ENCODE assay signal across 16 cellular contexts in genomic region chr7:137862964-137863363, GRCh38. TPM values are rescaled to one million over a fixed set of nuclear protein-coding genes. Genes with fewer than 3 reads are reported as not detected.
DNase-seq lines count a peak whose midpoint lies in the region; ATAC-seq and TF ChIP-seq lines count a peak whose summit lies in the region.
"Had no signal": no experiment of that assay in that cellular context is flagged by ENCODE, and none has a peak within 500 bp of the region (broad histone marks: within the 10 kb centered on the region; RNA-seq: fewer than 3 reads in every experiment).

No MANE protein-coding gene starts in this region.

- no peak overlapping the region for H2AK5ac ChIP-seq in IMR-90 (ENCODE audit: low read depth, low read length)

- no peak overlapping the region for H3K9ac ChIP-seq in IMR-90 (ENCODE audit: low read depth, low read length)

- H2BK20ac ChIP-seq in IMR-90 (ENCODE audit: low read depth, low read length): no peak overlapping the region

- no peak overlapping the region for H2AFZ ChIP-seq in IMR-90 (replicated peaks; ENCODE audit: low read length, poor library complexity)

- H4K5ac ChIP-seq in IMR-90 (ENCODE audit: low read depth, low read length): no peak overlapping the region

- H4K20me1 ChIP-seq in IMR-90 (ENCODE audit: insufficient read depth, low read length): no peaks in the 10 kb centered on the region

- DNase-seq in IMR-90 (no peak), left ventricle myocardium inferior (no peak), osteocyte (ENCODE audit: extremely low spot score, unreplicated experiment) (no peak), glomerular visceral epithelial cell (ENCODE audit: extremely low spot score) (no peak), D341Med (ENCODE audit: low spot score) (no peak)
- DNase-seq in stimulated activated naive B cell treated with anti-CD40 and anti-IgM and Interleukin-4, amounts not matched to agents 10 μg/mL and 1 μg/mL and 100 μg/mL, for 72 hours: no peak
- DNase-seq: ACHN; Caco-2; CD4-positive, alpha-beta T cell; DMS153; DMS79; GDM1; H9 had no signal

- no CpG with 5 or more reads among the region's 2 CpGs for WGBS in IMR-90 (ENCODE audit: extremely low coverage in 2 of 2, insufficient read length in 1 of 2), 2 experiments

- no peak overlapping the region for H2BK15ac ChIP-seq in IMR-90 (ENCODE audit: low read depth, low read length)

- intact Hi-C loops in IMR-90 (cut with micrococcal nuclease) (no loop called here), left ventricle myocardium inferior (cut with micrococcal nuclease) (no loop called here)

- H3K9me3 Mint-ChIP-seq in osteocyte (ENCODE audit: unreplicated experiment): peaks cover 14% of the 10 kb centered on the region
- peaks cover 10 to 17% of the 10 kb centered on the region in 2 donors for H3K9me3 Mint-ChIP-seq in stimulated activated naive B cell treated with anti-CD40 and anti-IgM and Interleukin-4, amounts not matched to agents 10 μg/mL and 1 μg/mL and 100 μg/mL, for 72 hours

- no peaks in the 10 kb centered on the region for H3K27me3 ChIP-seq in IMR-90 (ENCODE audit: control insufficient read depth, insufficient read depth, low read length)
- H3K27me3 ChIP-seq in left ventricle myocardium inferior (ENCODE audit: low read depth): no peaks in the 10 kb centered on the region

- H2AK9ac ChIP-seq in IMR-90 (replicated peaks; ENCODE audit: low read depth, low read length, poor library complexity): no peak overlapping the region

- no peak overlapping the region for H3K27ac ChIP-seq in HEK293 (ENCODE audit: extremely low read depth, low read depth, low read length)
- H3K27ac ChIP-seq in IMR-90 (ENCODE audit: insufficient read depth, low read length): no peak overlapping the region
- H3K27ac ChIP-seq in left ventricle myocardium inferior (replicated peaks): peak overlapping the region; percentile 51
- H3K27ac ChIP-seq: C4-2B had no signal

- TF ChIP-seq POLR2A in IMR-90 (IDR thresholded peaks at IDR 0.05; ENCODE audit: low read depth, low read length): no peak

- H3K23ac ChIP-seq in IMR-90 (ENCODE audit: low read depth, low read length): peak overlapping the region; percentile 25; the same call in 1 of the 2 replicates

- H3K36me3 ChIP-seq in HEK293 (ENCODE audit: control insufficient read depth in 2 of 2, insufficient read depth in 1 of 2, low read length in 2 of 2) (peaks cover 0 to 33% of the 10 kb centered on the region in 2 experiments; a peak in 1 of 3 replicates), IMR-90 (ENCODE audit: control insufficient read depth, insufficient read depth, low read length) (peaks cover 21% of the 10 kb centered on the region), left ventricle myocardium inferior (peaks cover 39% of the 10 kb centered on the region)

- H2BK5ac ChIP-seq in IMR-90 (ENCODE audit: low read depth, low read length, poor library complexity, severe bottlenecking): no peak overlapping the region

- H3K4me2 ChIP-seq in IMR-90 (ENCODE audit: low read depth, low read length): no peak overlapping the region

- no peaks in the 10 kb centered on the region for H3K9me3 ChIP-seq in HEK293 (ENCODE audit: control insufficient read depth, insufficient read depth, low read depth, low read length)
- H3K9me3 ChIP-seq in IMR-90 (ENCODE audit: control insufficient read depth, insufficient read depth, low read length): no peaks in the 10 kb centered on the region
- peaks cover 10% of the 10 kb centered on the region for H3K9me3 ChIP-seq in left ventricle myocardium inferior (replicated peaks)

- H3K4me1 ChIP-seq in HEK293 (ENCODE audit: control insufficient read depth, insufficient read depth, low read length) (no peaks in the 10 kb centered on the region), IMR-90 (ENCODE audit: control insufficient read depth, insufficient read depth, low read length) (no peaks in the 10 kb centered on the region), left ventricle myocardium inferior (peaks cover 28% of the 10 kb centered on the region)
- H3K4me1 ChIP-seq: Caco-2 had no signal

- no peak overlapping the region for H3K4me3 Mint-ChIP-seq in osteocyte (ENCODE audit: unreplicated experiment)
- no peak overlapping the region for H3K4me3 Mint-ChIP-seq in stimulated activated naive B cell treated with anti-CD40 and anti-IgM and Interleukin-4, amounts not matched to agents 10 μg/mL and 1 μg/mL and 100 μg/mL, for 72 hours
- H3K4me3 Mint-ChIP-seq: CD4-positive, alpha-beta T cell; H9 had no signal

- TF ChIP-seq CTCF in HEK293 (tag by site-specific recombination; IDR thresholded peaks at IDR 0.05): no peak
- no peak for TF ChIP-seq CTCF in IMR-90 (conservative IDR thresholded peaks at IDR 0.05; ENCODE audit: low read depth, low read length)
- no peak for TF ChIP-seq CTCF in left ventricle myocardium inferior (IDR thresholded peaks at IDR 0.05; ENCODE audit: borderline replicate concordance)
- TF ChIP-seq CTCF in osteocyte (IDR thresholded peaks at IDR 0.05): no peak

- H3K4me1 Mint-ChIP-seq in osteocyte (ENCODE audit: unreplicated experiment): peaks cover 3% of the 10 kb centered on the region
- no peaks in the 10 kb centered on the region for H3K4me1 Mint-ChIP-seq in stimulated activated naive B cell treated with anti-CD40 and anti-IgM and Interleukin-4, amounts not matched to agents 10 μg/mL and 1 μg/mL and 100 μg/mL, for 72 hours

- no peak overlapping the region for H3K18ac ChIP-seq in IMR-90 (ENCODE audit: low read depth, low read length)

- ATAC-seq in IMR-90 (ENCODE audit: low read depth): no peak
- ATAC-seq in stimulated activated naive B cell treated with anti-CD40 and anti-IgM and Interleukin-4, amounts not matched to agents 10 μg/mL and 1 μg/mL and 100 μg/mL, for 72 hours (replicated peaks): no peak
- no peak for ATAC-seq in GM18511 (IDR thresholded peaks at IDR 0.05; ENCODE audit: unreplicated experiment)

- no peak for TF ChIP-seq RAD21 in IMR-90 (IDR thresholded peaks at IDR 0.05; ENCODE audit: low read length)

- peaks cover 8% of the 10 kb centered on the region; the same call in 1 of the 2 replicates for H3K9me1 ChIP-seq in IMR-90 (ENCODE audit: insufficient read depth, low read length)

- in situ Hi-C loops in IMR-90 (cut with MboI; ENCODE audit: low sequenced_read_pairs): no loop called here

- no peak overlapping the region for H3K4me3 ChIP-seq in HEK293 (ENCODE audit: low read depth, low read length)
- H3K4me3 ChIP-seq in IMR-90 (ENCODE audit: insufficient read depth, low read depth, low read length): no peak overlapping the region
- no peak overlapping the region for H3K4me3 ChIP-seq in left ventricle myocardium inferior

- no peak overlapping the region for H2BK120ac ChIP-seq in IMR-90 (ENCODE audit: low read depth, low read length)

- peaks cover 7 to 18% of the 10 kb centered on the region in 2 experiments; a peak in 1 of 4 replicates for H3K79me1 ChIP-seq in IMR-90 (ENCODE audit: low read depth in 1 of 2, low read length in 2 of 2)

- H4K91ac ChIP-seq in IMR-90 (ENCODE audit: insufficient read depth, low read depth, low read length): no peak overlapping the region

- no peak overlapping the region for H3K14ac ChIP-seq in IMR-90 (replicated peaks; ENCODE audit: low read depth, low read length)

- no peaks in the 10 kb centered on the region for H3K27me3 Mint-ChIP-seq in osteocyte (ENCODE audit: unreplicated experiment)
- H3K27me3 Mint-ChIP-seq in stimulated activated naive B cell treated with anti-CD40 and anti-IgM and Interleukin-4, amounts not matched to agents 10 μg/mL and 1 μg/mL and 100 μg/mL, for 72 hours: no peaks in the 10 kb centered on the region
- H3K27me3 Mint-ChIP-seq: CD4-positive, alpha-beta T cell had no signal

- CTCF ChIA-PET in HEK293 (lab: Yijun Ruan, JAX) (interaction anchor here (0.6 kb wide), 1 partner anchor 179 kb away, joined by 3 read pairs; no protein-coding TSS in a partner anchor), IMR-90 (lab: Yijun Ruan, JAX) (interaction anchor here (1.2 kb wide), 1 partner anchor 19 kb away, joined by 3 read pairs; no protein-coding TSS in a partner anchor)

- H3K4ac ChIP-seq in IMR-90 (ENCODE audit: low read depth, low read length): no peak overlapping the region

- no peak overlapping the region for H3K56ac ChIP-seq in IMR-90 (ENCODE audit: extremely low read depth, insufficient read depth, low read length)

- no peak overlapping the region for H4K8ac ChIP-seq in IMR-90 (ENCODE audit: low read depth in 2 of 2, low read length in 2 of 2)

- dilution Hi-C loops in IMR-90 (cut with HindIII; ENCODE audit: low sequenced_read_pairs, unreplicated experiment): no loop called here

- H3K36me3 Mint-ChIP-seq in osteocyte (ENCODE audit: unreplicated experiment): peaks cover 58% of the 10 kb centered on the region
- H3K36me3 Mint-ChIP-seq in stimulated activated naive B cell treated with anti-CD40 and anti-IgM and Interleukin-4, amounts not matched to agents 10 μg/mL and 1 μg/mL and 100 μg/mL, for 72 hours: peaks cover 42 to 48% of the 10 kb centered on the region in 2 donors

- BruUV-seq in IMR-90 (replicated peaks; lab: Mats Ljungman, UMichigan): no TSS peak

- H3K27ac Mint-ChIP-seq in osteocyte (ENCODE audit: unreplicated experiment): peak overlapping the region; percentile 23
- no peak overlapping the region for H3K27ac Mint-ChIP-seq in stimulated activated naive B cell treated with anti-CD40 and anti-IgM and Interleukin-4, amounts not matched to agents 10 μg/mL and 1 μg/mL and 100 μg/mL, for 72 hours
- H3K27ac Mint-ChIP-seq: CD4-positive, alpha-beta T cell had no signal

- POLR2A ChIA-PET in HEK293 (lab: Yijun Ruan, JAX) (no interaction called here), IMR-90 (lab: Charles Lee; ENCODE audit: unreplicated experiment) (no interaction called here)

TF ChIP-seq in HEK293, 187 proteins besides CTCF, POLR2A, EP300 and RAD21:
- TF ChIP-seq RBAK (tag by site-specific recombination; IDR thresholded peaks at IDR 0.05) (no peak), ZNF157 (tag by site-specific recombination; IDR thresholded peaks at IDR 0.05) (peak; percentile 81)

TF ChIP-seq in IMR-90, 13 proteins besides CTCF, POLR2A, EP300 and RAD21:
- TF ChIP-seq FOS (IDR thresholded peaks at IDR 0.05; ENCODE audit: low read depth, low read length) (no peak), NFE2L2 (IDR thresholded peaks at IDR 0.05; ENCODE audit: low read depth, low read length) (no peak)

RNA-seq across cellular contexts. Expression of gene DGKI, which starts 16.2 kb away (rescaled TPM):
- total RNA-seq in IMR-90 (2012; rRNA removed) (15.3 and 15.8 TPM in 2 replicates), left ventricle myocardium inferior (1.3 TPM), osteocyte (3.0 and 3.1 TPM in 2 replicates)
- 3.8 and 3.9 TPM in 2 replicates for polyA plus RNA-seq in IMR-90 (2012; rRNA removed)
- polyA plus RNA-seq in IMR-90 (2012; cell fraction: cytosol; rRNA removed): 1.8 and 2.6 TPM in 2 replicates
- polyA plus RNA-seq in IMR-90 (2012; cell fraction: nucleus; rRNA removed; ENCODE audit: low replicate concordance): 6.1 and 19.7 TPM in 2 replicates
- total RNA-seq: CD4-positive, alpha-beta T cell had no signal
